ENCODE assay signal across 16 cellular contexts in genomic region chr7:894927-895450, GRCh38. TPM values are rescaled to one million over a fixed set of nuclear protein-coding genes. Genes with fewer than 3 reads are reported as not detected.
A peak's percentile ranks its signal among the peaks of the same experiment; 100 is the strongest.
DNase-seq lines count a peak whose midpoint lies in the region; ATAC-seq, FAIRE-seq and TF ChIP-seq lines count a peak whose summit lies in the region.
"Had no signal": no experiment of that assay in that cellular context is flagged by ENCODE, and none has a peak within 500 bp of the region (broad histone marks: within the 10 kb centered on the region; RNA-seq: fewer than 3 reads in every experiment).

No MANE protein-coding gene starts in this region.

- POLR2A ChIA-PET in H1 (lab: Charles Lee; ENCODE audit: partially characterized antibody): interaction anchor here (1.0 to 1.1 kb wide), 2 partner anchors 12 to 13 kb away, joined by 3 to 4 read pairs; no protein-coding TSS in a partner anchor

- no peak overlapping the region for H2BK20ac ChIP-seq in H1 (ENCODE audit: low read length)

- no peak overlapping the region for H3K23ac ChIP-seq in H1 (ENCODE audit: insufficient read length)

- 97% methylated on average over 19 of the region's 21 CpGs; no CpG with 5 or more reads in 1 of the 2 experiments for WGBS in H1 (ENCODE audit: extremely low coverage in 1 of 2, insufficient coverage in 1 of 2, insufficient read length in 1 of 2, insufficient replicate concordance in 2 of 2, low coverage in 1 of 2, low lambda C conversion rate in 2 of 2, missing lambda C conversion rate in 1 of 2), 2 experiments
- WGBS in psoas muscle, 3 donors: 87 to 94% (median 89%) methylated on average over 20 to 21 of the region's 21 CpGs

- H3K56ac ChIP-seq in H1 (replicated peaks; ENCODE audit: insufficient read length, low read depth, low read length): no peak overlapping the region

- peaks cover 0 to 3% (median 0%) of the 10 kb centered on the region in 4 experiments; a peak in 1 of 7 replicates for H3K4me1 ChIP-seq in H1 (replicated peaks in 1 of 4; ENCODE audit: control insufficient read depth in 3 of 4, insufficient read depth in 4 of 4, low read length in 3 of 4)
- no peaks in the 10 kb centered on the region for H3K4me1 ChIP-seq in psoas muscle
- H3K4me1 ChIP-seq: A549 had no signal

- no peak for TF ChIP-seq CTCF in CD14-positive monocyte (IDR thresholded peaks at IDR 0.05)
- TF ChIP-seq CTCF in Calu3 (IDR thresholded peaks at IDR 0.05; ENCODE audit: unreplicated experiment): no peak
- TF ChIP-seq CTCF in H1 (IDR thresholded peaks at IDR 0.05; ENCODE audit: control extremely low read depth in 1 of 3, insufficient read depth in 1 of 3, low read depth in 1 of 3, low read length in 3 of 3): no peak
- no peak for TF ChIP-seq CTCF in psoas muscle (IDR thresholded peaks at IDR 0.05)

- H3K27me3 Mint-ChIP-seq in CD14-positive monocyte (ENCODE audit: low read depth in 3 of 3): peaks cover 0 to 5% (median 0%) of the 10 kb centered on the region in 3 donors
- H3K27me3 Mint-ChIP-seq in Calu3 (ENCODE audit: unreplicated experiment): no peaks in the 10 kb centered on the region
- H3K27me3 Mint-ChIP-seq in activated CD8-positive, alpha-beta memory T cell treated with anti-CD3 and anti-CD28 coated beads, Interleukin-2, amount 10 ng/mL, durations not matched to agents 7 days and 5 days: no peaks in the 10 kb centered on the region

- no peak for TF ChIP-seq RAD21 in H1 (IDR thresholded peaks at IDR 0.05 in 1 of 2, conservative IDR thresholded peaks at IDR 0.05 in 1 of 2; ENCODE audit: low read depth in 2 of 2, low read length in 2 of 2)

- CTCF ChIA-PET in Calu3 (lab: Charles Lee): no interaction called here
- CTCF ChIA-PET in H1 (lab: Charles Lee; ENCODE audit: partially characterized antibody): interaction anchor here (0.6 to 1.2 kb wide), 2 partner anchors 8 to 105 kb away, joined by 3 read pairs; no protein-coding TSS in a partner anchor
- CTCF ChIA-PET in activated CD8-positive, alpha-beta memory T cell treated with anti-CD3 and anti-CD28 coated beads, Interleukin-2, amount 10 ng/mL, durations not matched to agents 7 days and 5 days (lab: Charles Lee): no interaction called here

- H3K79me1 ChIP-seq in H1 (ENCODE audit: low read depth, low read length): peaks cover 8% of the 10 kb centered on the region

- H3K27ac ChIP-seq in H1 (ENCODE audit: low read depth, low read length) (no peak overlapping the region), psoas muscle (no peak overlapping the region)
- H3K27ac ChIP-seq: A549, C4-2B had no signal

- TF ChIP-seq POLR2A in H1 (IDR thresholded peaks at IDR 0.05; ENCODE audit: control extremely low read depth in 1 of 2, low read depth in 2 of 2, low read length in 2 of 2): no peak

- H3K9me3 Mint-ChIP-seq in CD14-positive monocyte (peaks cover 0 to 4% (median 0%) of the 10 kb centered on the region in 7 donors), Calu3 (ENCODE audit: low read depth, unreplicated experiment) (no peaks in the 10 kb centered on the region)
- H3K9me3 Mint-ChIP-seq in activated CD8-positive, alpha-beta memory T cell treated with anti-CD3 and anti-CD28 coated beads, Interleukin-2, amount 10 ng/mL, durations not matched to agents 7 days and 5 days (ENCODE audit: low read depth): no peaks in the 10 kb centered on the region
- H3K9me3 Mint-ChIP-seq: CD8-positive, alpha-beta T cell; GM23338; H9 had no signal

- peaks cover 2% of the 10 kb centered on the region; the same call in 1 of the 2 replicates for H3K23me2 ChIP-seq in H1 (ENCODE audit: low read depth, low read length)

- H3K14ac ChIP-seq in H1 (ENCODE audit: insufficient read length): no peak overlapping the region

- H3K4ac ChIP-seq in H1 (replicated peaks; ENCODE audit: insufficient read length, low read depth, low read length): no peak overlapping the region

- FAIRE-seq in H1 (lab: Jason Lieb, UNC): no peak
- FAIRE-seq: A549, GM18507 had no signal

- no peak overlapping the region for H2BK120ac ChIP-seq in H1 (replicated peaks; ENCODE audit: low read depth, low read length)

- no peaks in the 10 kb centered on the region for H3K9me3 ChIP-seq in H1 (ENCODE audit: insufficient read depth in 2 of 2, low read depth in 1 of 2, low read length in 1 of 2)
- H3K9me3 ChIP-seq in psoas muscle: no peaks in the 10 kb centered on the region
- H3K9me3 ChIP-seq: A549, BE2C had no signal

- H2BK5ac ChIP-seq in H1 (ENCODE audit: low read depth, low read length): no peak overlapping the region

- DNase-seq in CD14-positive monocyte (ENCODE audit: low spot score) (no peak), Calu3 (no peak), H1 (ENCODE audit: low read depth in 1 of 2, low spot score in 2 of 2) (no peak), psoas muscle (peak; percentile 13 to 53), NCI-H146 treated with DMSO at 0.1 percent for 48 hours (lab: John Stamatoyannopoulos, UW; ENCODE audit: unreplicated experiment) (no peak)
- no peak for DNase-seq in activated CD4-positive, alpha-beta T cell treated with anti-CD3 and anti-CD28 coated beads for 4 hours
- DNase-seq in activated CD8-positive, alpha-beta memory T cell treated with anti-CD3 and anti-CD28 coated beads, Interleukin-2, amount 10 ng/mL, durations not matched to agents 7 days and 5 days: no peak
- DNase-seq: COR-L47, DMS53, H9 had no signal

- H3K27ac Mint-ChIP-seq in CD14-positive monocyte (peak overlapping the region in 5 of 7 donors; percentile 6 to 72 (median 37)), Calu3 (ENCODE audit: unreplicated experiment) (peak overlapping the region; percentile 71)
- H3K27ac Mint-ChIP-seq in activated CD8-positive, alpha-beta memory T cell treated with anti-CD3 and anti-CD28 coated beads, Interleukin-2, amount 10 ng/mL, durations not matched to agents 7 days and 5 days: no peak overlapping the region
- H3K27ac Mint-ChIP-seq: CD8-positive, alpha-beta T cell; GM23338; H9 had no signal

- ATAC-seq in psoas muscle: no peak
- no peak for ATAC-seq in activated CD8-positive, alpha-beta memory T cell treated with anti-CD3 and anti-CD28 coated beads, Interleukin-2, amount 10 ng/mL, durations not matched to agents 7 days and 5 days
- ATAC-seq: A549, GM23338 had no signal

- BruUV-seq in Calu3 (replicated peaks; lab: Mats Ljungman, UMichigan): no TSS peak

- H4K5ac ChIP-seq in H1 (ENCODE audit: insufficient read length, low read depth, low read length): no peak overlapping the region

- H4K20me1 ChIP-seq in H1 (replicated peaks in 1 of 2; ENCODE audit: control insufficient read depth in 1 of 2, insufficient read depth in 2 of 2, low read length in 2 of 2): peaks cover 9 to 20% of the 10 kb centered on the region in 2 experiments

- no peak overlapping the region for H3K9ac ChIP-seq in H1 (replicated peaks in 1 of 4; ENCODE audit: extremely low read depth in 1 of 4, low read depth in 3 of 4, low read length in 3 of 4)

- H3K4me3 Mint-ChIP-seq in CD14-positive monocyte (no peak overlapping the region), Calu3 (ENCODE audit: low read depth, unreplicated experiment) (peak overlapping the region; percentile 28)
- H3K4me3 Mint-ChIP-seq in activated CD8-positive, alpha-beta memory T cell treated with anti-CD3 and anti-CD28 coated beads, Interleukin-2, amount 10 ng/mL, durations not matched to agents 7 days and 5 days: no peak overlapping the region
- H3K4me3 Mint-ChIP-seq: CD8-positive, alpha-beta T cell; GM23338; H9 had no signal

- H3K4me1 Mint-ChIP-seq in CD14-positive monocyte (no peaks in the 10 kb centered on the region), Calu3 (ENCODE audit: low read depth, unreplicated experiment) (peaks cover 18% of the 10 kb centered on the region)
- H3K4me1 Mint-ChIP-seq in activated CD8-positive, alpha-beta memory T cell treated with anti-CD3 and anti-CD28 coated beads, Interleukin-2, amount 10 ng/mL, durations not matched to agents 7 days and 5 days: no peaks in the 10 kb centered on the region
- H3K4me1 Mint-ChIP-seq: GM23338, H9 had no signal

- H2BK15ac ChIP-seq in H1 (ENCODE audit: low read length): no peak overlapping the region

- H3K79me2 ChIP-seq in H1 (ENCODE audit: control insufficient read depth in 1 of 2, insufficient read depth in 2 of 2, low read length in 2 of 2): peaks cover 0 to 3% of the 10 kb centered on the region in 2 experiments; a peak in 1 of 4 replicates

- no peak overlapping the region for H2AFZ ChIP-seq in H1 (ENCODE audit: low read length)
- H2AFZ ChIP-seq: GM23338 had no signal

- no peak overlapping the region for H3K4me2 ChIP-seq in H1 (ENCODE audit: insufficient read depth in 1 of 2, low read depth in 2 of 2, low read length in 2 of 2)
- H3K4me2 ChIP-seq: A549, GM23338 had no signal

- H4K8ac ChIP-seq in H1 (ENCODE audit: extremely low read depth, insufficient read depth, low read length): no peak overlapping the region

- H3K36me3 ChIP-seq in H1 (ENCODE audit: control insufficient read depth in 2 of 4, insufficient read depth in 4 of 4, low read length in 3 of 4) (peaks cover 22 to 66% (median 48%) of the 10 kb centered on the region in 4 experiments), psoas muscle (ENCODE audit: insufficient read depth in 1 of 2, low read depth in 1 of 2) (peaks cover 0 to 61% of the 10 kb centered on the region in 2 donors)

- H2BK12ac ChIP-seq in H1 (ENCODE audit: low read depth, low read length): no peak overlapping the region

- no peak overlapping the region for H3K18ac ChIP-seq in H1 (ENCODE audit: extremely low read depth, low read length)

- H3K4me3 ChIP-seq in H1 (ENCODE audit: extremely low read depth in 1 of 4, insufficient read depth in 2 of 4, low read depth in 3 of 4, low read length in 4 of 4) (no peak overlapping the region), psoas muscle (no peak overlapping the region)
- H3K4me3 ChIP-seq: A549, GM23338 had no signal

- TF ChIP-seq EP300 in H1 (IDR thresholded peaks at IDR 0.05; ENCODE audit: borderline replicate concordance in 1 of 2, low read depth in 2 of 2, low read length in 2 of 2): no peak

- H4K91ac ChIP-seq in H1 (replicated peaks; ENCODE audit: insufficient read length, low read length): no peak overlapping the region

- intact Hi-C loops in CD14-positive monocyte (cut with micrococcal nuclease) (no loop called here), Calu3 (cut with micrococcal nuclease; ENCODE audit: unreplicated experiment) (no loop called here), psoas muscle (cut with DNase I) (no loop called here)

- H2AK5ac ChIP-seq in H1 (ENCODE audit: low read depth, low read length): no peak overlapping the region

- H3K27me3 ChIP-seq in H1 (replicated peaks in 1 of 4; ENCODE audit: control insufficient read depth in 3 of 4, extremely low read depth in 1 of 4, insufficient read depth in 3 of 4, low read length in 3 of 4) (no peaks in the 10 kb centered on the region), psoas muscle (ENCODE audit: insufficient read depth in 3 of 3, low read length in 2 of 3) (no peaks in the 10 kb centered on the region)
- H3K27me3 ChIP-seq: BE2C had no signal

- H3K36me3 Mint-ChIP-seq in CD14-positive monocyte (peaks cover 64 to 92% of the 10 kb centered on the region in 2 donors), Calu3 (ENCODE audit: insufficient read depth, unreplicated experiment) (peaks cover 98% of the 10 kb centered on the region)
- peaks cover 42% of the 10 kb centered on the region for H3K36me3 Mint-ChIP-seq in activated CD8-positive, alpha-beta memory T cell treated with anti-CD3 and anti-CD28 coated beads, Interleukin-2, amount 10 ng/mL, durations not matched to agents 7 days and 5 days

RNA-seq across cellular contexts. Expression of gene GET4, which starts 18.6 kb away (rescaled TPM):
- 10 to 100 TPM; 20.1 to 25.5 TPM for polyA plus RNA-seq in CD14-positive monocyte
- 145 and 167 TPM in 2 replicates for total RNA-seq in Calu3 (2022)
- total RNA-seq in H1 (2021; fragmentation: NEBNext Ultra II Directional; extraction: Animal tissue kit (Norgen Biotek cat#: 25700)): 52.1 and 56.7 TPM in 2 replicates
- 74.1 and 95.0 TPM in 2 replicates for polyA plus RNA-seq in H1 (2011; rRNA removed)
- 73.5 TPM for polyA plus RNA-seq in H1 (2011; cell fraction: cytosol; rRNA removed)
- 137 TPM for polyA plus RNA-seq in H1 (2011; cell fraction: nucleus; rRNA removed)
- polyA plus RNA-seq in H1 (2012, experiment 1 of 2): 42.9 to 72.1 TPM (median 69.9 TPM) in 4 replicates
- polyA plus RNA-seq in H1 (2012, experiment 2 of 2): 52.9 TPM
- polyA plus RNA-seq in H1 (2013, experiment 1 of 2): 40.9 TPM
- polyA plus RNA-seq in H1 (2013, experiment 2 of 2): 40.1 TPM
- 17.7 and 19.3 TPM in 2 replicates for polyA minus RNA-seq in H1 (2011; rRNA and poly(A)+ RNA removed)
- 28.7 TPM for polyA minus RNA-seq in H1 (2011; cell fraction: cytosol; rRNA and poly(A)+ RNA removed)
- 22.5 TPM for polyA minus RNA-seq in H1 (2011; cell fraction: nucleus; rRNA and poly(A)+ RNA removed)
- total RNA-seq in psoas muscle: 10 to 100 TPM; 27.3 to 42.3 (median 29.1) TPM
- 10 to 100 TPM; 36.8 to 51.1 (median 48.3) TPM for polyA plus RNA-seq in psoas muscle
- 10 to 100 TPM; 38.0 to 39.2 TPM for total RNA-seq in activated CD8-positive, alpha-beta memory T cell treated with anti-CD3 and anti-CD28 coated beads, Interleukin-2, amount 10 ng/mL, durations not matched to agents 7 days and 5 days

RNA-seq across cellular contexts. Expression of gene ADAP1, which starts 59.5 kb away (rescaled TPM):
- polyA plus RNA-seq in CD14-positive monocyte: 10 to 100 TPM; 49.1 to 72.2 TPM
- 173 and 220 TPM in 2 replicates for total RNA-seq in Calu3 (2022)
- total RNA-seq in H1 (2021; fragmentation: NEBNext Ultra II Directional; extraction: Animal tissue kit (Norgen Biotek cat#: 25700)): 5.4 and 5.8 TPM in 2 replicates
- 6.1 and 8.1 TPM in 2 replicates for polyA plus RNA-seq in H1 (2011; rRNA removed)
- polyA plus RNA-seq in H1 (2011; cell fraction: cytosol; rRNA removed): 7.0 TPM
- 14.6 TPM for polyA plus RNA-seq in H1 (2011; cell fraction: nucleus; rRNA removed)
- polyA plus RNA-seq in H1 (2012, experiment 1 of 2): 6.7 to 9.5 TPM (median 9.3 TPM) in 4 replicates
- 10.2 TPM for polyA plus RNA-seq in H1 (2012, experiment 2 of 2)
- 5.6 TPM for polyA plus RNA-seq in H1 (2013, experiment 1 of 2)
- 4.6 TPM for polyA plus RNA-seq in H1 (2013, experiment 2 of 2)
- 4.6 and 6.6 TPM in 2 replicates for polyA minus RNA-seq in H1 (2011; rRNA and poly(A)+ RNA removed)
- 6.6 TPM for polyA minus RNA-seq in H1 (2011; cell fraction: cytosol; rRNA and poly(A)+ RNA removed)
- 6.3 TPM for polyA minus RNA-seq in H1 (2011; cell fraction: nucleus; rRNA and poly(A)+ RNA removed)
- 1 to 10 TPM in 3 of 4 donors, under 1 TPM in 1; 0.88 to 1.4 (median 1.2) TPM for total RNA-seq in psoas muscle
- polyA plus RNA-seq in psoas muscle: under 1 TPM; 0.18 to 0.56 (median 0.56) TPM
- total RNA-seq in activated CD8-positive, alpha-beta memory T cell treated with anti-CD3 and anti-CD28 coated beads, Interleukin-2, amount 10 ng/mL, durations not matched to agents 7 days and 5 days: 10 to 100 TPM; 12.4 to 30.8 TPM

Comparison
In these comparisons a context has a peak if more than half of its experiments do, and no peak if none do; other contexts are left out.
1. DNase-seq: peak in psoas muscle (2 of 2); none in CD14-positive monocyte (single experiment), Calu3 (single experiment), H1 (0 of 2), NCI-H146 treated with DMSO at 0.1 percent for 48 hours (single experiment), activated CD4-positive, alpha-beta T cell treated with anti-CD3 and anti-CD28 coated beads for 4 hours (0 of 2) and activated CD8-positive, alpha-beta memory T cell treated with anti-CD3 and anti-CD28 coated beads, Interleukin-2, amount 10 ng/mL, durations not matched to agents 7 days and 5 days (single experiment).